1 cellular context compared by ENCODE assay signal in the genomic region with DNA sequence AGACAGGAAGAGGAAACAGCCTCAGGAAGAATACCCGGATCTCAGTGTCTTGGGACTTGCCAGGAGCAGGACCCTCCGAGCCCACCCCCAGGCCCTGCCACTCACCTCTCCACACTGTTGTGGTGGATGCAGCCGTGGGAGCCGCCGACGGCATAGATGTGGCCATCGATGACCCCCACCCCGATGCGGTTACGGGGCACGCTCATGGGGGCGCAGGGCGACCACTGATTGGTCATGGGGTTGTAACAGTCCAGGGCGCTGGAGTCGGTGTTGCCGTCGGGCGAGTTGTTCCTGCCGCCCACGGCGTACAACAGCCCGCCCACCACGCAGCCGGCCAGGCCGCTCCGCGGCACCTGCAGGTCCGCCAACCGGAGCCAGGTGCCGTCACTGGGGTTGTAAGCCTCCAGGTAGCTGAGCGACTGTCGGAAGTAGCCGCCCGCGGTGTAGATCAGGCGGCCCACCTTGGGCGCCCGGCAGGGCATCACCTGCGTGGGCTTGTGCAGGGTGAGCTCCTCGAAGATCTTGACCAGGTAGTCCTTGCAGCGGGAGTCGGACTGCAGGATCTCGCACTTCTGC.
TF ChIP-seq lines count a peak whose summit lies in the region.

No MANE protein-coding gene starts in this region.

TF ChIP-seq in H1, 55 proteins besides CTCF, POLR2A, EP300 and RAD21:
- TF ChIP-seq PHF8 (conservative IDR thresholded peaks at IDR 0.05; ENCODE audit: low read depth, low read length) (no peak), CHD7 (IDR thresholded peaks at IDR 0.05; ENCODE audit: insufficient replicate concordance, low read length) (no peak), BACH1 (IDR thresholded peaks at IDR 0.05; ENCODE audit: low read length) (no peak), SIRT6 (IDR thresholded peaks at IDR 0.05; ENCODE audit: low read length) (no peak), TAF7 (optimal IDR thresholded peaks at IDR 0.05; ENCODE audit: borderline replicate concordance, low read depth, low read length) (no peak), JUND (IDR thresholded peaks at IDR 0.05; ENCODE audit: low read length) (no peak), POU5F1 (IDR thresholded peaks at IDR 0.05; ENCODE audit: low read depth, low read length) (no peak), RBBP5 (IDR thresholded peaks at IDR 0.05; ENCODE audit: borderline replicate concordance, low read depth, low read length) (no peak), CEBPB (IDR thresholded peaks at IDR 0.05; ENCODE audit: low read depth, low read length) (no peak), SP2 (IDR thresholded peaks at IDR 0.05; ENCODE audit: low read length) (no peak), CBX5 (IDR thresholded peaks at IDR 0.05; ENCODE audit: low read depth, low read length) (no peak)
TF ChIP-seq in H1: peak in this region for 0.
